Comparison of ENCODE assay signal across 1 cellular context in the genomic region with DNA sequence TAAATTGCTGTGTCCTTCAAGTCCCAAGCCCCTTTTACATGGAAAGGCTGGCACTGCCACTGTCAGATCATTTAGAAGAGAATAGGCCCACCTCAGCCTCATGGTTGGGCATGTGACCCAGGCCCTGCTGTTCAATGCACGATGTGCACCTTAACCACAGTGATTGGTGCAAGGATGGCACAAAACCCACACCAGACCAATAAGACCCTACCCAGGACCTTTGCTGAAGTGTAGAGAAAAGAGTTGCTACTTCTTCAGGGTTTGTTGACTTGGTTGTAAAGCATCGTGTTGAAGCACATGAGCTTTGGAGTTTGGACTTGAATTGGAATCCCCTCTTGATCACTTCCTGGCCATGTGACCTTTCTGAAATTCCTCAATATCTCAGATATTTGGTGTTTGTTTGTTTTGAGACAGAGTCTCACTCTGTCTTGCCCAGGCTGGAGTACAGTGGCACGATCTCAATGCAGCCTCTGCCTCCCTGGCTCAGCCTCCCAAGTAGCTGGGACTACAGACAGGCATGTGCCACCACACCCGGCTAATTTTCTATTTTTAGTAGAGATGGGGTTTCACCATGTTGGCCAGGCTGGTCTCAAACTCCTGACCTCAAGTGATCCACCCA.
TF ChIP-seq lines count a peak whose summit lies in the region.

No MANE protein-coding gene starts in this region.

TF ChIP-seq in HepG2, 621 proteins besides CTCF, POLR2A, EP300 and RAD21 (continued from another document):
- 0 out of 2 replicates have a peak, but pooled peaks have one; percentile 49 for TF ChIP-seq POGZ (CRISPR knock-in tag; IDR thresholded peaks at IDR 0.05)
- 0 out of 2 replicates have a peak, but pooled peaks have one; percentile 21 for TF ChIP-seq ZNF335 (CRISPR knock-in tag; IDR thresholded peaks at IDR 0.05)
- no peak for TF ChIP-seq ISL2 (CRISPR knock-in tag; IDR thresholded peaks at IDR 0.05)
- no peak for TF ChIP-seq ZNF343 (CRISPR knock-in tag; IDR thresholded peaks at IDR 0.05)
- peak; percentile 29; the same call in 1 of the 2 replicates for TF ChIP-seq AKAP8 (CRISPR knock-in tag; IDR thresholded peaks at IDR 0.05)
- peak; percentile 47; the same call in 1 of the 2 replicates for TF ChIP-seq GABPB1 (CRISPR knock-in tag; IDR thresholded peaks at IDR 0.05)
- peak; percentile 62; the same call in 1 of the 2 replicates for TF ChIP-seq IRF2 (CRISPR knock-in tag; IDR thresholded peaks at IDR 0.05)
- peak; percentile 53; the same call in 1 of the 2 replicates for TF ChIP-seq GZF1 (CRISPR knock-in tag; IDR thresholded peaks at IDR 0.05)
- TF ChIP-seq KAT8 (CRISPR knock-in tag; IDR thresholded peaks at IDR 0.05) = no peak; the same call in 1 of the 2 replicates
- TF ChIP-seq, protein P1, sequence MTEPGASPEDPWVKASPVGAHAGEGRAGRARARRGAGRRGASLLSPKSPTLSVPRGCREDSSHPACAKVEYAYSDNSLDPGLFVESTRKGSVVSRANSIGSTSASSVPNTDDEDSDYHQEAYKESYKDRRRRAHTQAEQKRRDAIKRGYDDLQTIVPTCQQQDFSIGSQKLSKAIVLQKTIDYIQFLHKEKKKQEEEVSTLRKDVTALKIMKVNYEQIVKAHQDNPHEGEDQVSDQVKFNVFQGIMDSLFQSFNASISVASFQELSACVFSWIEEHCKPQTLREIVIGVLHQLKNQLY (CRISPR knock-in tag; IDR thresholded peaks at IDR 0.05) = peak; percentile 94
- TF ChIP-seq, protein P2, sequence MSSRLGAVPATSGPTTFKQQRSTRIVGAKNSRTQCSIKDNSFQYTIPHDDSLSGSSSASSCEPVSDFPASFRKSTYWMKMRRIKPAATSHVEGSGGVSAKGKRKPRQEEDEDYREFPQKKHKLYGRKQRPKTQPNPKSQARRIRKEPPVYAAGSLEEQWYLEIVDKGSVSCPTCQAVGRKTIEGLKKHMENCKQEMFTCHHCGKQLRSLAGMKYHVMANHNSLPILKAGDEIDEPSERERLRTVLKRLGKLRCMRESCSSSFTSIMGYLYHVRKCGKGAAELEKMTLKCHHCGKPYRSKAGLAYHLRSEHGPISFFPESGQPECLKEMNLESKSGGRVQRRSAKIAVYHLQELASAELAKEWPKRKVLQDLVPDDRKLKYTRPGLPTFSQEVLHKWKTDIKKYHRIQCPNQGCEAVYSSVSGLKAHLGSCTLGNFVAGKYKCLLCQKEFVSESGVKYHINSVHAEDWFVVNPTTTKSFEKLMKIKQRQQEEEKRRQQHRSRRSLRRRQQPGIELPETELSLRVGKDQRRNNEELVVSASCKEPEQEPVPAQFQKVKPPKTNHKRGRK (CRISPR knock-in tag; IDR thresholded peaks at IDR 0.05) = no peak
- TF ChIP-seq, protein P3, sequence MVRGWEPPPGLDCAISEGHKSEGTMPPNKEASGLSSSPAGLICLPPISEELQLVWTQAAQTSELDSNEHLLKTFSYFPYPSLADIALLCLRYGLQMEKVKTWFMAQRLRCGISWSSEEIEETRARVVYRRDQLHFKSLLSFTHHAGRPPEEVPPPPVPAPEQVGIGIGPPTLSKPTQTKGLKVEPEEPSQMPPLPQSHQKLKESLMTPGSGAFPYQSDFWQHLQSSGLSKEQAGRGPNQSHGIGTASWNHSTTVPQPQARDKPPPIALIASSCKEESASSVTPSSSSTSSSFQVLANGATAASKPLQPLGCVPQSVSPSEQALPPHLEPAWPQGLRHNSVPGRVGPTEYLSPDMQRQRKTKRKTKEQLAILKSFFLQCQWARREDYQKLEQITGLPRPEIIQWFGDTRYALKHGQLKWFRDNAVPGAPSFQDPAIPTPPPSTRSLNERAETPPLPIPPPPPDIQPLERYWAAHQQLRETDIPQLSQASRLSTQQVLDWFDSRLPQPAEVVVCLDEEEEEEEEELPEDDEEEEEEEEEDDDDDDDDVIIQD (CRISPR knock-in tag; IDR thresholded peaks at IDR 0.05; ENCODE audit: low read depth) = peak; percentile 80; the same call in 1 of the 2 replicates
- TF ChIP-seq ARNTL (CRISPR knock-in tag; IDR thresholded peaks at IDR 0.05) = peak; percentile 70; the same call in 1 of the 2 replicates
- TF ChIP-seq ZNF274 (CRISPR knock-in tag; IDR thresholded peaks at IDR 0.05) = 0 out of 2 replicates have a peak, but pooled peaks have one; percentile 64
- TF ChIP-seq ZNF3 (CRISPR knock-in tag; IDR thresholded peaks at IDR 0.05) = no peak
- 0 out of 2 replicates have a peak, but pooled peaks have one; percentile 2 for TF ChIP-seq MIER2 (CRISPR knock-in tag; IDR thresholded peaks at IDR 0.05)
- 0 out of 2 replicates have a peak, but pooled peaks have one; percentile 25 for TF ChIP-seq TOPORS (CRISPR knock-in tag; IDR thresholded peaks at IDR 0.05)
- TF ChIP-seq, protein P4, sequence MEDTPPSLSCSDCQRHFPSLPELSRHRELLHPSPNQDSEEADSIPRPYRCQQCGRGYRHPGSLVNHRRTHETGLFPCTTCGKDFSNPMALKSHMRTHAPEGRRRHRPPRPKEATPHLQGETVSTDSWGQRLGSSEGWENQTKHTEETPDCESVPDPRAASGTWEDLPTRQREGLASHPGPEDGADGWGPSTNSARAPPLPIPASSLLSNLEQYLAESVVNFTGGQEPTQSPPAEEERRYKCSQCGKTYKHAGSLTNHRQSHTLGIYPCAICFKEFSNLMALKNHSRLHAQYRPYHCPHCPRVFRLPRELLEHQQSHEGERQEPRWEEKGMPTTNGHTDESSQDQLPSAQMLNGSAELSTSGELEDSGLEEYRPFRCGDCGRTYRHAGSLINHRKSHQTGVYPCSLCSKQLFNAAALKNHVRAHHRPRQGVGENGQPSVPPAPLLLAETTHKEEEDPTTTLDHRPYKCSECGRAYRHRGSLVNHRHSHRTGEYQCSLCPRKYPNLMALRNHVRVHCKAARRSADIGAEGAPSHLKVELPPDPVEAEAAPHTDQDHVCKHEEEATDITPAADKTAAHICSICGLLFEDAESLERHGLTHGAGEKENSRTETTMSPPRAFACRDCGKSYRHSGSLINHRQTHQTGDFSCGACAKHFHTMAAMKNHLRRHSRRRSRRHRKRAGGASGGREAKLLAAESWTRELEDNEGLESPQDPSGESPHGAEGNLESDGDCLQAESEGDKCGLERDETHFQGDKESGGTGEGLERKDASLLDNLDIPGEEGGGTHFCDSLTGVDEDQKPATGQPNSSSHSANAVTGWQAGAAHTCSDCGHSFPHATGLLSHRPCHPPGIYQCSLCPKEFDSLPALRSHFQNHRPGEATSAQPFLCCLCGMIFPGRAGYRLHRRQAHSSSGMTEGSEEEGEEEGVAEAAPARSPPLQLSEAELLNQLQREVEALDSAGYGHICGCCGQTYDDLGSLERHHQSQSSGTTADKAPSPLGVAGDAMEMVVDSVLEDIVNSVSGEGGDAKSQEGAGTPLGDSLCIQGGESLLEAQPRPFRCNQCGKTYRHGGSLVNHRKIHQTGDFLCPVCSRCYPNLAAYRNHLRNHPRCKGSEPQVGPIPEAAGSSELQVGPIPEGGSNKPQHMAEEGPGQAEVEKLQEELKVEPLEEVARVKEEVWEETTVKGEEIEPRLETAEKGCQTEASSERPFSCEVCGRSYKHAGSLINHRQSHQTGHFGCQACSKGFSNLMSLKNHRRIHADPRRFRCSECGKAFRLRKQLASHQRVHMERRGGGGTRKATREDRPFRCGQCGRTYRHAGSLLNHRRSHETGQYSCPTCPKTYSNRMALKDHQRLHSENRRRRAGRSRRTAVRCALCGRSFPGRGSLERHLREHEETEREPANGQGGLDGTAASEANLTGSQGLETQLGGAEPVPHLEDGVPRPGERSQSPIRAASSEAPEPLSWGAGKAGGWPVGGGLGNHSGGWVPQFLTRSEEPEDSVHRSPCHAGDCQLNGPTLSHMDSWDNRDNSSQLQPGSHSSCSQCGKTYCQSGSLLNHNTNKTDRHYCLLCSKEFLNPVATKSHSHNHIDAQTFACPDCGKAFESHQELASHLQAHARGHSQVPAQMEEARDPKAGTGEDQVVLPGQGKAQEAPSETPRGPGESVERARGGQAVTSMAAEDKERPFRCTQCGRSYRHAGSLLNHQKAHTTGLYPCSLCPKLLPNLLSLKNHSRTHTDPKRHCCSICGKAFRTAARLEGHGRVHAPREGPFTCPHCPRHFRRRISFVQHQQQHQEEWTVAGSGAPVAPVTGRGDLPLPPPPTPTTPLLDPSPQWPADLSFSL (CRISPR knock-in tag; IDR thresholded peaks at IDR 0.05) = no peak
- no peak for TF ChIP-seq MTF1 (CRISPR knock-in tag; IDR thresholded peaks at IDR 0.05)
- no peak for TF ChIP-seq TCF12 (IDR thresholded peaks at IDR 0.05)
- TF ChIP-seq TCF12 (CRISPR knock-in tag; IDR thresholded peaks at IDR 0.05) = 0 out of 2 replicates have a peak, but pooled peaks have one; percentile 40
- TF ChIP-seq NR1H2 (CRISPR knock-in tag; IDR thresholded peaks at IDR 0.05; ENCODE audit: borderline replicate concordance, low read depth) = peak; percentile 49; the same call in 1 of the 2 replicates
- TF ChIP-seq, protein P5, sequence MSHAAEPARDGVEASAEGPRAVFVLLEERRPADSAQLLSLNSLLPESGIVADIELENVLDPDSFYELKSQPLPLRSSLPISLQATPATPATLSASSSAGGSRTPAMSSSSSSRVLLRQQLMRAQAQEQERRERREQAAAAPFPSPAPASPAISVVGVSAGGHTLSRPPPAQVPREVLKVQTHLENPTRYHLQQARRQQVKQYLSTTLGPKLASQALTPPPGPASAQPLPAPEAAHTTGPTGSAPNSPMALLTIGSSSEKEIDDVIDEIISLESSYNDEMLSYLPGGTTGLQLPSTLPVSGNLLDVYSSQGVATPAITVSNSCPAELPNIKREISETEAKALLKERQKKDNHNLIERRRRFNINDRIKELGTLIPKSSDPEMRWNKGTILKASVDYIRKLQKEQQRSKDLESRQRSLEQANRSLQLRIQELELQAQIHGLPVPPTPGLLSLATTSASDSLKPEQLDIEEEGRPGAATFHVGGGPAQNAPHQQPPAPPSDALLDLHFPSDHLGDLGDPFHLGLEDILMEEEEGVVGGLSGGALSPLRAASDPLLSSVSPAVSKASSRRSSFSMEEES (CRISPR knock-in tag; IDR thresholded peaks at IDR 0.05) = peak; percentile 92
- peak; percentile 60; the same call in 1 of the 2 replicates for TF ChIP-seq JUND (CRISPR knock-in tag; IDR thresholded peaks at IDR 0.05)
- TF ChIP-seq ZBTB43 (CRISPR knock-in tag; conservative IDR thresholded peaks at IDR 0.05) = 0 out of 2 replicates have a peak, but pooled peaks have one; percentile 14
- peak; percentile 75 for TF ChIP-seq FOXA3 (CRISPR knock-in tag; IDR thresholded peaks at IDR 0.05)
- TF ChIP-seq SOX5 (CRISPR knock-in tag; IDR thresholded peaks at IDR 0.05; ENCODE audit: borderline replicate concordance) = peak; percentile 60; the same call in 1 of the 2 replicates
- peak; percentile 50; the same call in 1 of the 2 replicates for TF ChIP-seq ELF1 (CRISPR knock-in tag; IDR thresholded peaks at IDR 0.05)
- peak; percentile 18 for TF ChIP-seq ZNF781 (CRISPR knock-in tag; IDR thresholded peaks at IDR 0.05; ENCODE audit: borderline replicate concordance, not compliant biosample characterization)
- TF ChIP-seq, protein P6, sequence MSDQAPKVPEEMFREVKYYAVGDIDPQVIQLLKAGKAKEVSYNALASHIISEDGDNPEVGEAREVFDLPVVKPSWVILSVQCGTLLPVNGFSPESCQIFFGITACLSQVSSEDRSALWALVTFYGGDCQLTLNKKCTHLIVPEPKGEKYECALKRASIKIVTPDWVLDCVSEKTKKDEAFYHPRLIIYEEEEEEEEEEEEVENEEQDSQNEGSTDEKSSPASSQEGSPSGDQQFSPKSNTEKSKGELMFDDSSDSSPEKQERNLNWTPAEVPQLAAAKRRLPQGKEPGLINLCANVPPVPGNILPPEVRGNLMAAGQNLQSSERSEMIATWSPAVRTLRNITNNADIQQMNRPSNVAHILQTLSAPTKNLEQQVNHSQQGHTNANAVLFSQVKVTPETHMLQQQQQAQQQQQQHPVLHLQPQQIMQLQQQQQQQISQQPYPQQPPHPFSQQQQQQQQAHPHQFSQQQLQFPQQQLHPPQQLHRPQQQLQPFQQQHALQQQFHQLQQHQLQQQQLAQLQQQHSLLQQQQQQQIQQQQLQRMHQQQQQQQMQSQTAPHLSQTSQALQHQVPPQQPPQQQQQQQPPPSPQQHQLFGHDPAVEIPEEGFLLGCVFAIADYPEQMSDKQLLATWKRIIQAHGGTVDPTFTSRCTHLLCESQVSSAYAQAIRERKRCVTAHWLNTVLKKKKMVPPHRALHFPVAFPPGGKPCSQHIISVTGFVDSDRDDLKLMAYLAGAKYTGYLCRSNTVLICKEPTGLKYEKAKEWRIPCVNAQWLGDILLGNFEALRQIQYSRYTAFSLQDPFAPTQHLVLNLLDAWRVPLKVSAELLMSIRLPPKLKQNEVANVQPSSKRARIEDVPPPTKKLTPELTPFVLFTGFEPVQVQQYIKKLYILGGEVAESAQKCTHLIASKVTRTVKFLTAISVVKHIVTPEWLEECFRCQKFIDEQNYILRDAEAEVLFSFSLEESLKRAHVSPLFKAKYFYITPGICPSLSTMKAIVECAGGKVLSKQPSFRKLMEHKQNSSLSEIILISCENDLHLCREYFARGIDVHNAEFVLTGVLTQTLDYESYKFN (CRISPR knock-in tag; conservative IDR thresholded peaks at IDR 0.05) = peak; percentile 94
- peak; percentile 30; the same call in 1 of the 2 replicates for TF ChIP-seq ZNF281 (CRISPR knock-in tag; IDR thresholded peaks at IDR 0.05; ENCODE audit: borderline replicate concordance)
- TF ChIP-seq THAP11 (CRISPR knock-in tag; IDR thresholded peaks at IDR 0.05) = peak; percentile 51; the same call in 1 of the 2 replicates
- TF ChIP-seq ZNF354B (CRISPR knock-in tag; IDR thresholded peaks at IDR 0.05) = 0 out of 2 replicates have a peak, but pooled peaks have one; percentile 47
- peak; percentile 85 for TF ChIP-seq MED1 (CRISPR knock-in tag; IDR thresholded peaks at IDR 0.05)
